Comparison of ENCODE assay signal across 8 cellular contexts in genomic region chr4:109729563-109730293, GRCh38. TPM values are rescaled to one million over a fixed set of nuclear protein-coding genes. Genes with fewer than 3 reads are reported as not detected.
DNase-seq lines count a peak whose midpoint lies in the region; ATAC-seq and TF ChIP-seq lines count a peak whose summit lies in the region.

Gene PLA2G12A (minus strand): TSS chr4:109730070. CDS start chr4:109729809, 261 bp downstream.

- H3K27me3 ChIP-seq in right lobe of liver, result no peaks in the 10 kb centered on the region

- peaks cover 0 to 16% (median 2%) of the 10 kb centered on the region in 4 donors for H3K4me1 ChIP-seq in right lobe of liver

- intact Hi-C loops in right lobe of liver (cut with DNase I), result no loop called here

- no peaks in the 10 kb centered on the region for H3K9me3 ChIP-seq in right lobe of liver

- H3K36me3 ChIP-seq in right lobe of liver, result no peaks in the 10 kb centered on the region

- ATAC-seq in GM19025 (IDR thresholded peaks at IDR 0.05; ENCODE audit: low read depth, unreplicated experiment) (peak; percentile 90), HG03196 (IDR thresholded peaks at IDR 0.05; ENCODE audit: unreplicated experiment) (peak; percentile 85), right lobe of liver (peak; percentile 89 to 95 (median 93))

- DNase-seq in AML-193 (lab: John Stamatoyannopoulos, UW) (peak; percentile 27 to 61), NCI-H446 (lab: John Stamatoyannopoulos, UW) (peak; percentile 33 to 63), dermis blood vessel endothelial cell (peak; percentile 71), right lobe of liver (peak; percentile 89 to 94 (median 94))
- DNase-seq in activated CD4-positive, alpha-beta T cell treated with anti-CD3 and anti-CD28 coated beads, Interleukin-2, amount 50 U/mL, for 1 hour, result peak; percentile 77
- DNase-seq in stimulated activated CD4-positive, alpha-beta T cell treated with anti-CD3 and anti-CD28 coated beads, Interleukin-4, amount 100 ng/mL, for 4 hours, result peak; percentile 72 to 76

- H3K27ac ChIP-seq in right lobe of liver, result peak within 1 kb of the TSS; percentile 75 to 83 (median 82)

- TF ChIP-seq CTCF in right lobe of liver (IDR thresholded peaks at IDR 0.05), result no peak

- 3% methylated on average over 8 of the region's 79 CpGs for WGBS in right lobe of liver (ENCODE audit: insufficient coverage, low coverage, low lambda C conversion rate, missing lambda C conversion rate)

- TF ChIP-seq POLR2A in right lobe of liver (IDR thresholded peaks at IDR 0.05), result peak; percentile 72

- H3K4me3 ChIP-seq in right lobe of liver, result peak within 1 kb of the TSS; percentile 71 to 80 (median 71)

RNA-seq across cellular contexts. Expression of gene PLA2G12A, which starts in this region (rescaled TPM):
- total RNA-seq in dermis blood vessel endothelial cell (15.4 and 49.2 TPM in 2 replicates), right lobe of liver (10 to 100 TPM; 22.0 to 31.9 (median 27.4) TPM)

Comparison
In these comparisons a context has a peak if more than half of its experiments do, and no peak if none do; other contexts are left out.
1. Peak in every context shown above with its lines: DNase-seq, ATAC-seq, H3K4me3 ChIP-seq and H3K27ac ChIP-seq.
2. DNase-seq: peak in every context shown above with its lines; median percentile 94 in right lobe of liver; 77 in activated CD4-positive, alpha-beta T cell treated with anti-CD3 and anti-CD28 coated beads, Interleukin-2, amount 50 U/mL, for 1 hour; 74 in stimulated activated CD4-positive, alpha-beta T cell treated with anti-CD3 and anti-CD28 coated beads, Interleukin-4, amount 100 ng/mL, for 4 hours; 71 in dermis blood vessel endothelial cell; 48 in NCI-H446; 44 in AML-193.